1 cellular context compared by ENCODE assay signal in genomic region chr17:8121531-8122390, GRCh38.
A peak's percentile ranks its signal among the peaks of the same experiment; 100 is the strongest.
TF ChIP-seq lines count a peak whose summit lies in the region.

No MANE protein-coding gene starts in this region.

TF ChIP-seq in HepG2, 621 proteins besides CTCF, POLR2A, EP300 and RAD21 (continued from another document):
- TF ChIP-seq EEA1 (CRISPR knock-in tag; IDR thresholded peaks at IDR 0.05; ENCODE audit: borderline replicate concordance) = peak; percentile 39; the same call in 1 of the 2 replicates
- TF ChIP-seq HNF1A (IDR thresholded peaks at IDR 0.05; ENCODE audit: low read depth) = no peak
- TF ChIP-seq HNF1A (CRISPR knock-in tag; IDR thresholded peaks at IDR 0.05; ENCODE audit: borderline replicate concordance) = 0 out of 2 replicates have a peak, but pooled peaks have one; percentile 12
- TF ChIP-seq MED13 (CRISPR knock-in tag; IDR thresholded peaks at IDR 0.05) = no peak; the same call in 1 of the 2 replicates
- peak; percentile 44; the same call in 1 of the 2 replicates for TF ChIP-seq ZNF598 (CRISPR knock-in tag; IDR thresholded peaks at IDR 0.05; ENCODE audit: borderline replicate concordance)
- TF ChIP-seq ZNF766 (CRISPR knock-in tag; IDR thresholded peaks at IDR 0.05; ENCODE audit: borderline replicate concordance) = no peak
- TF ChIP-seq SP5 (CRISPR knock-in tag; IDR thresholded peaks at IDR 0.05; ENCODE audit: borderline replicate concordance, low read depth) = 0 out of 2 replicates have a peak, but pooled peaks have one; percentile 14
- no peak for TF ChIP-seq TRIM24 (CRISPR knock-in tag; IDR thresholded peaks at IDR 0.05)
- TF ChIP-seq FOXJ3 (CRISPR knock-in tag; IDR thresholded peaks at IDR 0.05; ENCODE audit: borderline replicate concordance) = no peak
- peak; percentile 67; the same call in 1 of the 2 replicates for TF ChIP-seq MYC (CRISPR knock-in tag; IDR thresholded peaks at IDR 0.05; ENCODE audit: borderline replicate concordance)
- no peak for TF ChIP-seq THRA (CRISPR knock-in tag; IDR thresholded peaks at IDR 0.05; ENCODE audit: borderline replicate concordance)
- no peak for TF ChIP-seq CENPT (CRISPR knock-in tag; IDR thresholded peaks at IDR 0.05; ENCODE audit: low read depth)
- TF ChIP-seq ZNF784 (CRISPR knock-in tag; IDR thresholded peaks at IDR 0.05; ENCODE audit: borderline replicate concordance) = peak; percentile 29; the same call in 1 of the 2 replicates
- no peak for TF ChIP-seq SMARCE1 (IDR thresholded peaks at IDR 0.05; ENCODE audit: borderline replicate concordance)
- TF ChIP-seq PRMT3 (CRISPR knock-in tag; IDR thresholded peaks at IDR 0.05; ENCODE audit: borderline replicate concordance, low read depth) = 0 out of 2 replicates have a peak, but pooled peaks have one; percentile 40
- TF ChIP-seq ZNF580 (CRISPR knock-in tag; IDR thresholded peaks at IDR 0.05; ENCODE audit: borderline replicate concordance, low read depth) = 0 out of 2 replicates have a peak, but pooled peaks have one; percentile 33
- TF ChIP-seq ZNF800 (CRISPR knock-in tag; IDR thresholded peaks at IDR 0.05) = peak; percentile 97
- TF ChIP-seq SPEN (CRISPR knock-in tag; IDR thresholded peaks at IDR 0.05; ENCODE audit: low read depth) = peak; percentile 61
